In the genomic region with DNA sequence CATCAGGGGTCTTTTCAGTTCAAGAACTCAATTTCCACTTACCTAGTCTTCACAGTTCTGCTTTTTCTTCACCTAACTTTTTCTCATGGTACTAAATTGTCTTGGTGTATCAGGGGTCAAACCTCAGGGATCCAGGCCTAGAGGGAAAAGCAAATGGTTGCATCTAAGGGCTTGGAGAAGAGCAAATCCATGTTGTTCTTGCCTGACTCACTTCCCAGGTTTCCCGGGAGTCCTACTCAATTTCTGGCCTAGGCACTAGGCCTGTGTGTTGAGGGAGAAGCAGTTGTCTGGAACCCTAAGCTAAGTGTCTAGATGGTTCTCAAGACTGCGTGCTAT, we compare ENCODE assay signal across 8 cellular contexts.
DNase-seq lines count a peak whose midpoint lies in the region; ATAC-seq, FAIRE-seq and TF ChIP-seq lines count a peak whose summit lies in the region.

No MANE protein-coding gene starts in this region.

- no peak overlapping the region for H2AK5ac ChIP-seq in mesendoderm (ENCODE audit: low read length)

- H3K4me2 ChIP-seq in HepG2 (ENCODE audit: low read depth, low read length), result peak overlapping the region; percentile 82
- peak overlapping the region; percentile 38 for H3K4me2 ChIP-seq in mesendoderm (ENCODE audit: low read length)

- peak overlapping the region; percentile 28 for H2BK120ac ChIP-seq in mesendoderm (ENCODE audit: low read depth, low read length)

- no peak overlapping the region for H3K23ac ChIP-seq in mesendoderm (ENCODE audit: low read length)

- H4K20me1 ChIP-seq in HepG2 (ENCODE audit: insufficient read depth, low read length), result no peaks in the 10 kb centered on the region

- ATAC-seq in HepG2 (no peak), right lobe of liver (no peak), upper lobe of right lung (no peak)
- ATAC-seq in activated naive CD8-positive, alpha-beta T cell treated with anti-CD3 and anti-CD28 coated beads, Interleukin-2, amount 10 ng/mL, durations not matched to agents 7 days and 5 days (ENCODE audit: low read depth), result no peak

- no peak overlapping the region for H4K5ac ChIP-seq in mesendoderm (ENCODE audit: low read length)

- H2BK5ac ChIP-seq in mesendoderm (ENCODE audit: low read length), result peak overlapping the region; percentile 82

- H3K79me1 ChIP-seq in mesendoderm (ENCODE audit: low read length), result no peaks in the 10 kb centered on the region

- peak overlapping the region; percentile 84 for H3K27ac Mint-ChIP-seq in activated naive CD8-positive, alpha-beta T cell treated with anti-CD3 and anti-CD28 coated beads, Interleukin-2, amount 10 ng/mL, durations not matched to agents 7 days and 5 days

- peak overlapping the region; percentile 47 to 77 (median 64); a peak in 4 of 6 replicates for H3K4me3 ChIP-seq in HepG2 (replicated peaks in 1 of 3; ENCODE audit: insufficient read depth in 1 of 3, low read depth in 2 of 3, low read length in 3 of 3)
- peak overlapping the region in 1 of 3 donors; percentile 39 for H3K4me3 ChIP-seq in right lobe of liver
- H3K4me3 ChIP-seq in mesendoderm (ENCODE audit: low read length), result no peak overlapping the region
- no peak overlapping the region for H3K4me3 ChIP-seq in upper lobe of right lung

- TF ChIP-seq POLR2A in HepG2 (IDR thresholded peaks at IDR 0.05; ENCODE audit: insufficient read depth in 1 of 2, low read depth in 2 of 2, low read length in 2 of 2) (no peak), right lobe of liver (IDR thresholded peaks at IDR 0.05) (no peak)

- H3K9ac ChIP-seq in HepG2 (ENCODE audit: insufficient read depth, low read depth, low read length), result peak overlapping the region; percentile 69
- H3K9ac ChIP-seq in mesendoderm (ENCODE audit: low read length), result peak overlapping the region; percentile 76

- H4K8ac ChIP-seq in mesendoderm (ENCODE audit: low read depth, low read length), result peak overlapping the region; percentile 6

- DNase-seq in HepG2 (ENCODE audit: low spot score) (no peak), right lobe of liver (no peak), mesendoderm (no peak), upper lobe of right lung (no peak), hypothalamus (lab: John Stamatoyannopoulos, UW) (no peak), NCI-H146 treated with DMSO at 0.1 percent for 48 hours (lab: John Stamatoyannopoulos, UW; ENCODE audit: unreplicated experiment) (no peak)
- no peak for DNase-seq in activated naive CD8-positive, alpha-beta T cell treated with anti-CD3 and anti-CD28 coated beads, Interleukin-2, amount 10 ng/mL, durations not matched to agents 7 days and 5 days
- no peak for DNase-seq in activated CD8-positive, alpha-beta memory T cell treated with anti-CD3 and anti-CD28 coated beads for 24 hours

- H3K4me1 Mint-ChIP-seq in activated naive CD8-positive, alpha-beta T cell treated with anti-CD3 and anti-CD28 coated beads, Interleukin-2, amount 10 ng/mL, durations not matched to agents 7 days and 5 days, result peaks cover 24% of the 10 kb centered on the region

- no TSS peak for BruUV-seq in HepG2 (replicated peaks; lab: Mats Ljungman, UMichigan)

- H3K9me3 ChIP-seq in HepG2 (ENCODE audit: low read length) (no peaks in the 10 kb centered on the region), right lobe of liver (no peaks in the 10 kb centered on the region), upper lobe of right lung (no peaks in the 10 kb centered on the region)

- TF ChIP-seq EP300 in HepG2 (IDR thresholded peaks at IDR 0.05; ENCODE audit: low read depth in 2 of 2, low read length in 2 of 2) (no peak), HepG2 (CRISPR knock-in tag; IDR thresholded peaks at IDR 0.05; ENCODE audit: borderline replicate concordance) (no peak)

- no peak overlapping the region for H3K18ac ChIP-seq in mesendoderm (ENCODE audit: low read length)

- no peaks in the 10 kb centered on the region for H3K27me3 Mint-ChIP-seq in activated naive CD8-positive, alpha-beta T cell treated with anti-CD3 and anti-CD28 coated beads, Interleukin-2, amount 10 ng/mL, durations not matched to agents 7 days and 5 days

- H3K9me3 Mint-ChIP-seq in activated naive CD8-positive, alpha-beta T cell treated with anti-CD3 and anti-CD28 coated beads, Interleukin-2, amount 10 ng/mL, durations not matched to agents 7 days and 5 days, result no peaks in the 10 kb centered on the region

- H2AFZ ChIP-seq in HepG2 (ENCODE audit: low read length), result peak overlapping the region; percentile 98

- FAIRE-seq in HepG2 (lab: Jason Lieb, UNC), result no peak

- CTCF ChIA-PET in HepG2 (lab: Yijun Ruan, JAX; ENCODE audit: low intra/inter-chr PET ratio, low total read pairs), result no interaction called here

- no peak for TF ChIP-seq CTCF in HepG2 (CRISPR knock-in tag; IDR thresholded peaks at IDR 0.05)
- no peak for TF ChIP-seq CTCF in right lobe of liver (IDR thresholded peaks at IDR 0.05)
- no peak for TF ChIP-seq CTCF in upper lobe of right lung (IDR thresholded peaks at IDR 0.05)

- peak overlapping the region; percentile 84 for H3K4me3 Mint-ChIP-seq in activated naive CD8-positive, alpha-beta T cell treated with anti-CD3 and anti-CD28 coated beads, Interleukin-2, amount 10 ng/mL, durations not matched to agents 7 days and 5 days

- WGBS in HepG2 (ENCODE audit: low lambda C conversion rate), result 40% methylated on average over 1 of the region's 2 CpGs
- WGBS in right lobe of liver (ENCODE audit: insufficient coverage, low coverage, low lambda C conversion rate, missing lambda C conversion rate), result 75% methylated on average over 2 of the region's 2 CpGs
- no CpG with 5 or more reads among the region's 2 CpGs for WGBS in mesendoderm (ENCODE audit: extremely low coverage, insufficient coverage, low lambda C conversion rate)

- POLR2A ChIA-PET in HepG2 (lab: Yijun Ruan, JAX), result interaction anchor here (1.0 kb wide), 1 partner anchor 388 kb away, joined by 4 read pairs; a partner anchor contains a TSS
- POLR2A ChIA-PET in activated naive CD8-positive, alpha-beta T cell treated with anti-CD3 and anti-CD28 coated beads, Interleukin-2, amount 10 ng/mL, durations not matched to agents 7 days and 5 days (lab: Charles Lee), result interaction anchor here (0.5 to 0.6 kb wide), 2 partner anchors 181 to 368 kb away, joined by 3 read pairs; no protein-coding TSS in a partner anchor

- H3K4me1 ChIP-seq in HepG2 (ENCODE audit: insufficient read depth, low read length), result peaks cover 30% of the 10 kb centered on the region
- H3K4me1 ChIP-seq in right lobe of liver, result no peaks in the 10 kb centered on the region
- H3K4me1 ChIP-seq in mesendoderm (ENCODE audit: control insufficient read depth, low read depth, low read length), result no peaks in the 10 kb centered on the region
- no peaks in the 10 kb centered on the region for H3K4me1 ChIP-seq in upper lobe of right lung

- H3K36me3 Mint-ChIP-seq in activated naive CD8-positive, alpha-beta T cell treated with anti-CD3 and anti-CD28 coated beads, Interleukin-2, amount 10 ng/mL, durations not matched to agents 7 days and 5 days, result no peaks in the 10 kb centered on the region

- peaks cover 39% of the 10 kb centered on the region for H3K79me2 ChIP-seq in HepG2 (ENCODE audit: insufficient read depth, low read length)
- H3K79me2 ChIP-seq in mesendoderm (ENCODE audit: control insufficient read depth, insufficient read depth, low read length), result peaks cover 29% of the 10 kb centered on the region

- H3K27ac ChIP-seq in HepG2 (ENCODE audit: extremely low read length, insufficient read depth, low read length) (peak overlapping the region; percentile 81), right lobe of liver (no peak overlapping the region), mesendoderm (ENCODE audit: low read depth, low read length) (peak overlapping the region; percentile 91), upper lobe of right lung (peak overlapping the region; percentile 65)

- peak overlapping the region; percentile 74 for H2BK15ac ChIP-seq in mesendoderm (replicated peaks; ENCODE audit: low read depth)

- intact Hi-C loops in HepG2 (cut with micrococcal nuclease; ENCODE audit: unreplicated experiment), result no loop called here
- intact Hi-C loops in right lobe of liver (cut with DNase I), result no loop called here
- intact Hi-C loops in upper lobe of right lung (cut with DNase I), result no loop called here

- H3K4ac ChIP-seq in mesendoderm (ENCODE audit: low read depth, low read length), result peak overlapping the region; percentile 87

- in situ Hi-C loops in HepG2 (cut with HindIII; ENCODE audit: extremely low pct_ligation_motif_present, low pct_unique_long_range_greater_than_20kb), result loop anchor here (10.0 kb wide), 1 partner anchor 384 kb away; a partner anchor contains a TSS

- H3K27me3 ChIP-seq in HepG2 (ENCODE audit: control insufficient read depth in 1 of 2, insufficient read depth in 2 of 2, low read length in 2 of 2) (no peaks in the 10 kb centered on the region), right lobe of liver (no peaks in the 10 kb centered on the region), mesendoderm (ENCODE audit: insufficient read depth, low read length, poor library complexity) (no peaks in the 10 kb centered on the region), upper lobe of right lung (no peaks in the 10 kb centered on the region)

- no peak for TF ChIP-seq RAD21 in HepG2 (CRISPR knock-in tag; IDR thresholded peaks at IDR 0.05)

- H3K36me3 ChIP-seq in HepG2 (replicated peaks in 1 of 2; ENCODE audit: control insufficient read depth in 1 of 2, insufficient read depth in 2 of 2, low read length in 2 of 2) (no peaks in the 10 kb centered on the region; a peak in 1 of 5 replicates), right lobe of liver (no peaks in the 10 kb centered on the region), mesendoderm (ENCODE audit: control insufficient read depth, insufficient read depth, low read length) (no peaks in the 10 kb centered on the region), upper lobe of right lung (no peaks in the 10 kb centered on the region)

- H3K56ac ChIP-seq in mesendoderm (ENCODE audit: low read length), result peak overlapping the region; percentile 89

TF ChIP-seq in HepG2, 621 proteins besides CTCF, POLR2A, EP300 and RAD21:
- TF ChIP-seq ASH2L (IDR thresholded peaks at IDR 0.05; ENCODE audit: insufficient read length, low read depth, low read length) (peak; percentile 6), ZNF530 (CRISPR knock-in tag; IDR thresholded peaks at IDR 0.05; ENCODE audit: low read depth) (no peak), CHD4 (IDR thresholded peaks at IDR 0.05; ENCODE audit: borderline replicate concordance, low read length) (peak; percentile 48; the same call in 1 of the 2 replicates), EHMT2 (IDR thresholded peaks at IDR 0.05; ENCODE audit: borderline replicate concordance, low read depth, low read length) (peak; percentile 73; the same call in 1 of the 2 replicates)
TF ChIP-seq in HepG2: peak in this region for 3.

Comparison
In these comparisons a context has a peak if more than half of its experiments do, and no peak if none do; other contexts are left out.
1. H3K27ac ChIP-seq: peak in HepG2 (single experiment), mesendoderm (single experiment) and upper lobe of right lung (single experiment); none in right lobe of liver (0 of 3).
2. H3K4me3 ChIP-seq: peak in HepG2 (3 of 3); none in mesendoderm (single experiment) and upper lobe of right lung (single experiment).